In genomic region chr19:2274937-2275535, GRCh38 we compare ENCODE assay signal across 8 cellular contexts. TPM values are rescaled to one million over a fixed set of nuclear protein-coding genes. Genes with fewer than 3 reads are reported as not detected.
DNase-seq lines count a peak whose midpoint lies in the region; ATAC-seq and TF ChIP-seq lines count a peak whose summit lies in the region.

No MANE protein-coding gene starts in this region.

- peaks cover 30% of the 10 kb centered on the region for H3K4me1 Mint-ChIP-seq in activated CD4-positive, alpha-beta T cell treated with anti-CD3 and anti-CD28 coated beads, Interleukin-2, amount 10 ng/mL, durations not matched to agents 7 days and 5 days
- H3K4me1 Mint-ChIP-seq in naive B cell: peaks cover 32 to 41% (median 39%) of the 10 kb centered on the region in 3 donors

- H3K9me3 Mint-ChIP-seq in activated CD4-positive, alpha-beta T cell treated with anti-CD3 and anti-CD28 coated beads, Interleukin-2, amount 10 ng/mL, durations not matched to agents 7 days and 5 days: no peaks in the 10 kb centered on the region
- no peaks in the 10 kb centered on the region for H3K9me3 Mint-ChIP-seq in naive B cell

- TF ChIP-seq CTCF in NB4 (IDR thresholded peaks at IDR 0.05; ENCODE audit: low read depth, low read length) (peak; percentile 17), esophagus squamous epithelium (IDR thresholded peaks at IDR 0.05) (peak; percentile 32 to 74 (median 52))

- CTCF ChIA-PET in activated CD4-positive, alpha-beta T cell treated with anti-CD3 and anti-CD28 coated beads, Interleukin-2, amount 10 ng/mL, durations not matched to agents 7 days and 5 days (lab: Charles Lee): interaction anchor here (0.6 to 7.7 kb wide), 9 partner anchors 12 to 330 kb away, joined by 3 to 49 read pairs (median 6); partner anchors contain the start of gene PLEKHJ1

- peak overlapping the region in 2 of 4 donors; percentile 44 to 50 for H3K27ac ChIP-seq in esophagus squamous epithelium

- peaks cover 49 to 60% (median 50%) of the 10 kb centered on the region in 3 donors for H3K4me1 ChIP-seq in esophagus squamous epithelium

- no peak overlapping the region for H3K4me3 Mint-ChIP-seq in activated CD4-positive, alpha-beta T cell treated with anti-CD3 and anti-CD28 coated beads, Interleukin-2, amount 10 ng/mL, durations not matched to agents 7 days and 5 days
- peak overlapping the region in 7 of 8 donors; percentile 19 to 82 (median 66) for H3K4me3 Mint-ChIP-seq in naive B cell

- H3K36me3 Mint-ChIP-seq in activated CD4-positive, alpha-beta T cell treated with anti-CD3 and anti-CD28 coated beads, Interleukin-2, amount 10 ng/mL, durations not matched to agents 7 days and 5 days (ENCODE audit: low read depth): peaks cover 23% of the 10 kb centered on the region
- peaks cover 0 to 17% of the 10 kb centered on the region in 2 donors for H3K36me3 Mint-ChIP-seq in naive B cell

- no peak overlapping the region for H3K27ac Mint-ChIP-seq in activated CD4-positive, alpha-beta T cell treated with anti-CD3 and anti-CD28 coated beads, Interleukin-2, amount 10 ng/mL, durations not matched to agents 7 days and 5 days
- peak overlapping the region; percentile 38 to 97 (median 93) for H3K27ac Mint-ChIP-seq in naive B cell

- no peaks in the 10 kb centered on the region for H3K27me3 ChIP-seq in esophagus squamous epithelium

- TF ChIP-seq POLR2A in NB4 (IDR thresholded peaks at IDR 0.05; ENCODE audit: extremely low read depth, insufficient read length): no peak
- TF ChIP-seq POLR2A in esophagus squamous epithelium (IDR thresholded peaks at IDR 0.05): no peak

- H3K4me3 ChIP-seq in NB4 (ENCODE audit: low read depth, low read length) (no peak overlapping the region), esophagus squamous epithelium (no peak overlapping the region)

- no peaks in the 10 kb centered on the region for H3K27me3 Mint-ChIP-seq in activated CD4-positive, alpha-beta T cell treated with anti-CD3 and anti-CD28 coated beads, Interleukin-2, amount 10 ng/mL, durations not matched to agents 7 days and 5 days
- no peaks in the 10 kb centered on the region for H3K27me3 Mint-ChIP-seq in naive B cell

- WGBS in esophagus squamous epithelium, 2 donors: 56 to 68% methylated on average over 7 to 15 of the region's 16 CpGs

- H3K9me3 ChIP-seq in esophagus squamous epithelium: no peaks in the 10 kb centered on the region

- intact Hi-C loops in Right ventricle myocardium inferior (cut with DNase I) (loop anchor here (1.0 to 2.0 kb wide), 3 partner anchors 42 to 121 kb away; no protein-coding TSS in a partner anchor), cardiac septum (cut with DNase I) (loop anchor here (2.0 to 10.0 kb wide), 3 partner anchors 42 to 340 kb away; no protein-coding TSS in a partner anchor), esophagus squamous epithelium (cut with DNase I) (loop anchor here (5.0 kb wide), 1 partner anchor 52 kb away; the partner anchor contains the start of genes LSM7 and SPPL2B)

- peak; percentile 84 for DNase-seq in Right ventricle myocardium inferior (ENCODE audit: missing footprints)
- DNase-seq in cardiac septum (ENCODE audit: low spot score): no peak
- DNase-seq in NB4 (ENCODE audit: low read depth): peak; percentile 73
- peak; percentile 61 for DNase-seq in activated CD4-positive, alpha-beta T cell treated with anti-CD3 and anti-CD28 coated beads, Interleukin-2, amount 10 ng/mL, durations not matched to agents 7 days and 5 days
- DNase-seq in esophagus squamous epithelium (lab: John Stamatoyannopoulos, UW): no peak
- DNase-seq in naive B cell: no peak
- no peak for DNase-seq in mesenteric fat pad (ENCODE audit: low spot score)

- ATAC-seq in Right ventricle myocardium inferior (no peak), naive B cell (ENCODE audit: low read depth in 2 of 2) (no peak)
- no peak for ATAC-seq in activated CD4-positive, CD25-positive, alpha-beta regulatory T cell treated with anti-CD3 and anti-CD28 coated beads, Interleukin-2, amount 50 U/mL, for 24 hours

- POLR2A ChIA-PET in activated CD4-positive, alpha-beta T cell treated with anti-CD3 and anti-CD28 coated beads, Interleukin-2, amount 10 ng/mL, durations not matched to agents 7 days and 5 days (lab: Charles Lee): no interaction called here

- H3K36me3 ChIP-seq in esophagus squamous epithelium: peaks cover 10 to 47% (median 15%) of the 10 kb centered on the region in 3 donors

RNA-seq across cellular contexts. Expression of gene PEAK3, which starts 6.9 kb away (rescaled TPM):
- 0.68 TPM for total RNA-seq in Right ventricle myocardium inferior
- total RNA-seq in cardiac septum: 0.19 TPM
- total RNA-seq in activated CD4-positive, alpha-beta T cell treated with anti-CD3 and anti-CD28 coated beads, Interleukin-2, amount 10 ng/mL, durations not matched to agents 7 days and 5 days: under 1 TPM; 0.17 to 0.25 TPM
- total RNA-seq in esophagus squamous epithelium: under 1 TPM in 3 of 4 donors, not detected in 1; 0.32 to 0.40 (median 0.38) TPM
- polyA plus RNA-seq in naive B cell (ENCODE audit: low read depth in 6 of 6): 1 to 10 TPM in 1 of 6 donors, under 1 TPM in 4, not detected in 1; 0.30 to 1.0 (median 0.49) TPM
- 2.6 TPM for total RNA-seq in mesenteric fat pad

RNA-seq across cellular contexts. Expression of gene JSRP1, which starts 18.8 kb away (rescaled TPM):
- total RNA-seq in Right ventricle myocardium inferior: not detected
- 0.46 TPM for total RNA-seq in cardiac septum
- total RNA-seq in activated CD4-positive, alpha-beta T cell treated with anti-CD3 and anti-CD28 coated beads, Interleukin-2, amount 10 ng/mL, durations not matched to agents 7 days and 5 days: under 1 TPM in 1 of 2 experiments, not detected in 1; 0.27 TPM
- 1 to 10 TPM in 1 of 4 donors, not detected in 3; 1.5 TPM for total RNA-seq in esophagus squamous epithelium
- polyA plus RNA-seq in naive B cell (ENCODE audit: low read depth in 6 of 6): under 1 TPM in 3 of 6 donors, not detected in 3; 0.41 to 0.87 (median 0.53) TPM
- not detected for total RNA-seq in mesenteric fat pad

RNA-seq across cellular contexts. Expression of gene AMH, which starts 25.9 kb away (rescaled TPM):
- total RNA-seq in Right ventricle myocardium inferior (0.89 TPM), cardiac septum (1.5 TPM), esophagus squamous epithelium (1 to 10 TPM in 1 of 4 donors, under 1 TPM in 2, not detected in 1; 0.76 to 1.1 (median 0.88) TPM), mesenteric fat pad (0.93 TPM)
- total RNA-seq in activated CD4-positive, alpha-beta T cell treated with anti-CD3 and anti-CD28 coated beads, Interleukin-2, amount 10 ng/mL, durations not matched to agents 7 days and 5 days: 1 to 10 TPM; 5.2 to 9.2 TPM
- polyA plus RNA-seq in naive B cell (ENCODE audit: low read depth in 6 of 6): not detected

RNA-seq across cellular contexts. Expression of gene LINGO3, which starts 32.9 kb away (rescaled TPM):
- total RNA-seq in Right ventricle myocardium inferior (not detected), cardiac septum (not detected), esophagus squamous epithelium (under 1 TPM in 1 of 4 donors, not detected in 3; 0.09 TPM), mesenteric fat pad (not detected)
- total RNA-seq in activated CD4-positive, alpha-beta T cell treated with anti-CD3 and anti-CD28 coated beads, Interleukin-2, amount 10 ng/mL, durations not matched to agents 7 days and 5 days: under 1 TPM; 0.35 to 0.44 TPM
- polyA plus RNA-seq in naive B cell (ENCODE audit: low read depth in 6 of 6): 10 to 100 TPM in 5 of 6 donors, 1 to 10 TPM in 1; 6.4 to 45.0 (median 15.4) TPM

RNA-seq across cellular contexts. Expression of gene SF3A2, which starts 38.4 kb away (rescaled TPM):
- total RNA-seq in Right ventricle myocardium inferior: 30.3 TPM
- 34.1 TPM for total RNA-seq in cardiac septum
- total RNA-seq in activated CD4-positive, alpha-beta T cell treated with anti-CD3 and anti-CD28 coated beads, Interleukin-2, amount 10 ng/mL, durations not matched to agents 7 days and 5 days: 100 to 1,000 TPM; 142 to 151 TPM
- total RNA-seq in esophagus squamous epithelium: 10 to 100 TPM; 19.3 to 39.7 (median 31.3) TPM
- 10 to 100 TPM; 13.1 to 37.2 (median 20.3) TPM for polyA plus RNA-seq in naive B cell (ENCODE audit: low read depth in 6 of 6)
- total RNA-seq in mesenteric fat pad: 46.2 TPM

Comparison
In these comparisons a context has a peak if more than half of its experiments do, and no peak if none do; other contexts are left out.
1. DNase-seq: peak in Right ventricle myocardium inferior (single experiment), NB4 (single experiment) and activated CD4-positive, alpha-beta T cell treated with anti-CD3 and anti-CD28 coated beads, Interleukin-2, amount 10 ng/mL, durations not matched to agents 7 days and 5 days (single experiment); none in cardiac septum (single experiment), esophagus squamous epithelium (single experiment), naive B cell (single experiment) and mesenteric fat pad (single experiment).